In genomic region chr6:15331143-15331542, GRCh38 we compare ENCODE assay signal across 1 cellular context.
TF ChIP-seq lines count a peak whose summit lies in the region.

No MANE protein-coding gene starts in this region.

TF ChIP-seq in HepG2, 621 proteins besides CTCF, POLR2A, EP300 and RAD21 (continued from another document and continues in another):
- TF ChIP-seq REST (IDR thresholded peaks at IDR 0.05; ENCODE audit: borderline replicate concordance in 1 of 2, low read depth in 1 of 2, low read length in 2 of 2) (no peak), ZNF674 (CRISPR knock-in tag; IDR thresholded peaks at IDR 0.05; ENCODE audit: low read depth) (no peak), HHEX (CRISPR knock-in tag; IDR thresholded peaks at IDR 0.05) (no peak), SKI (IDR thresholded peaks at IDR 0.05; ENCODE audit: partially characterized antibody) (peak; percentile 31), RFX5 (IDR thresholded peaks at IDR 0.05; ENCODE audit: low read depth, low read length) (no peak), SATB2 (CRISPR knock-in tag; IDR thresholded peaks at IDR 0.05) (no peak), CREM (IDR thresholded peaks at IDR 0.05) (no peak), CREM (CRISPR knock-in tag; IDR thresholded peaks at IDR 0.05) (no peak), WIZ (CRISPR knock-in tag; IDR thresholded peaks at IDR 0.05) (no peak), ZBTB44 (CRISPR knock-in tag; IDR thresholded peaks at IDR 0.05) (no peak), FOXA3 (CRISPR knock-in tag; IDR thresholded peaks at IDR 0.05) (0 out of 2 replicates have a peak, but pooled peaks have one; percentile 13), HOXA9 (CRISPR knock-in tag; IDR thresholded peaks at IDR 0.05; ENCODE audit: borderline replicate concordance) (no peak), TOE1 (CRISPR knock-in tag; IDR thresholded peaks at IDR 0.05) (no peak), IRF2 (CRISPR knock-in tag; IDR thresholded peaks at IDR 0.05) (no peak), PATZ1 (CRISPR knock-in tag; IDR thresholded peaks at IDR 0.05) (no peak), ZNF468 (CRISPR knock-in tag; IDR thresholded peaks at IDR 0.05) (no peak), KLF12 (CRISPR knock-in tag; IDR thresholded peaks at IDR 0.05; ENCODE audit: borderline replicate concordance) (no peak), DZIP1 (CRISPR knock-in tag; IDR thresholded peaks at IDR 0.05) (no peak), TP53 (CRISPR knock-in tag; conservative IDR thresholded peaks at IDR 0.05) (no peak), XBP1 (CRISPR knock-in tag; IDR thresholded peaks at IDR 0.05) (no peak), ZNF282 (IDR thresholded peaks at IDR 0.05; ENCODE audit: partially characterized antibody) (no peak), ZKSCAN1 (IDR thresholded peaks at IDR 0.05; ENCODE audit: low read length) (no peak), ZNF556 (CRISPR knock-in tag; IDR thresholded peaks at IDR 0.05; ENCODE audit: borderline replicate concordance) (no peak), ZNF879 (CRISPR knock-in tag; IDR thresholded peaks at IDR 0.05) (no peak), ZBTB33 (CRISPR knock-in tag; IDR thresholded peaks at IDR 0.05) (no peak), AFF4 (CRISPR knock-in tag; IDR thresholded peaks at IDR 0.05) (no peak), ZNF652 (CRISPR knock-in tag; IDR thresholded peaks at IDR 0.05; ENCODE audit: borderline replicate concordance, low read depth) (no peak), ZMYM2 (CRISPR knock-in tag; IDR thresholded peaks at IDR 0.05) (no peak), ZNF33B (CRISPR knock-in tag; IDR thresholded peaks at IDR 0.05) (no peak), SMC3 (IDR thresholded peaks at IDR 0.05; ENCODE audit: low read length) (no peak), SMYD3 (CRISPR knock-in tag; IDR thresholded peaks at IDR 0.05) (no peak), ARNTL (CRISPR knock-in tag; IDR thresholded peaks at IDR 0.05) (no peak), SRSF9 (IDR thresholded peaks at IDR 0.05; ENCODE audit: borderline replicate concordance, insufficient read depth, low read depth, low read length, poor library complexity, severe bottlenecking) (no peak)
- TF ChIP-seq, protein P1, sequence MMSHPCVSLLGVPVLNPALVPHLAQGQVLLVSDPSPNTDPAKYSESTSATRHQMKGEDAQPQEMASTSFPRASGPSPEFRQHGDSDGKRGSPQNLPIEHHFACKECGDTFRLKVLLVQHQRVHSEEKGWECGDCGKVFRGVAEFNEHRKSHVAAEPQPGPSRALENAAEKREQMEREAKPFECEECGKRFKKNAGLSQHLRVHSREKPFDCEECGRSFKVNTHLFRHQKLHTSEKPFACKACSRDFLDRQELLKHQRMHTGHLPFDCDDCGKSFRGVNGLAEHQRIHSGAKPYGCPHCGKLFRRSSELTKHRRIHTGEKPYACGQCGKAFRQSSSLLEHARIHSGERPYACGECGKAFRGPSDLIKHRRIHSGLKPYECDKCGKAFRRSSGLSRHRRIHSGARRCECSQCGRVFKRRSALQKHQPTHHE (CRISPR knock-in tag; IDR thresholded peaks at IDR 0.05; ENCODE audit: borderline replicate concordance), result no peak
- TF ChIP-seq, protein P2, sequence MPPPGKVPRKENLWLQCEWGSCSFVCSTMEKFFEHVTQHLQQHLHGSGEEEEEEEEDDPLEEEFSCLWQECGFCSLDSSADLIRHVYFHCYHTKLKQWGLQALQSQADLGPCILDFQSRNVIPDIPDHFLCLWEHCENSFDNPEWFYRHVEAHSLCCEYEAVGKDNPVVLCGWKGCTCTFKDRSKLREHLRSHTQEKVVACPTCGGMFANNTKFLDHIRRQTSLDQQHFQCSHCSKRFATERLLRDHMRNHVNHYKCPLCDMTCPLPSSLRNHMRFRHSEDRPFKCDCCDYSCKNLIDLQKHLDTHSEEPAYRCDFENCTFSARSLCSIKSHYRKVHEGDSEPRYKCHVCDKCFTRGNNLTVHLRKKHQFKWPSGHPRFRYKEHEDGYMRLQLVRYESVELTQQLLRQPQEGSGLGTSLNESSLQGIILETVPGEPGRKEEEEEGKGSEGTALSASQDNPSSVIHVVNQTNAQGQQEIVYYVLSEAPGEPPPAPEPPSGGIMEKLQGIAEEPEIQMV (CRISPR knock-in tag; IDR thresholded peaks at IDR 0.05; ENCODE audit: low read depth), result no peak
- TF ChIP-seq, protein P3, sequence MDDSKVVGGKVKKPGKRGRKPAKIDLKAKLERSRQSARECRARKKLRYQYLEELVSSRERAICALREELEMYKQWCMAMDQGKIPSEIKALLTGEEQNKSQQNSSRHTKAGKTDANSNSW (CRISPR knock-in tag; IDR thresholded peaks at IDR 0.05; ENCODE audit: borderline replicate concordance), result no peak
- TF ChIP-seq, protein P4, sequence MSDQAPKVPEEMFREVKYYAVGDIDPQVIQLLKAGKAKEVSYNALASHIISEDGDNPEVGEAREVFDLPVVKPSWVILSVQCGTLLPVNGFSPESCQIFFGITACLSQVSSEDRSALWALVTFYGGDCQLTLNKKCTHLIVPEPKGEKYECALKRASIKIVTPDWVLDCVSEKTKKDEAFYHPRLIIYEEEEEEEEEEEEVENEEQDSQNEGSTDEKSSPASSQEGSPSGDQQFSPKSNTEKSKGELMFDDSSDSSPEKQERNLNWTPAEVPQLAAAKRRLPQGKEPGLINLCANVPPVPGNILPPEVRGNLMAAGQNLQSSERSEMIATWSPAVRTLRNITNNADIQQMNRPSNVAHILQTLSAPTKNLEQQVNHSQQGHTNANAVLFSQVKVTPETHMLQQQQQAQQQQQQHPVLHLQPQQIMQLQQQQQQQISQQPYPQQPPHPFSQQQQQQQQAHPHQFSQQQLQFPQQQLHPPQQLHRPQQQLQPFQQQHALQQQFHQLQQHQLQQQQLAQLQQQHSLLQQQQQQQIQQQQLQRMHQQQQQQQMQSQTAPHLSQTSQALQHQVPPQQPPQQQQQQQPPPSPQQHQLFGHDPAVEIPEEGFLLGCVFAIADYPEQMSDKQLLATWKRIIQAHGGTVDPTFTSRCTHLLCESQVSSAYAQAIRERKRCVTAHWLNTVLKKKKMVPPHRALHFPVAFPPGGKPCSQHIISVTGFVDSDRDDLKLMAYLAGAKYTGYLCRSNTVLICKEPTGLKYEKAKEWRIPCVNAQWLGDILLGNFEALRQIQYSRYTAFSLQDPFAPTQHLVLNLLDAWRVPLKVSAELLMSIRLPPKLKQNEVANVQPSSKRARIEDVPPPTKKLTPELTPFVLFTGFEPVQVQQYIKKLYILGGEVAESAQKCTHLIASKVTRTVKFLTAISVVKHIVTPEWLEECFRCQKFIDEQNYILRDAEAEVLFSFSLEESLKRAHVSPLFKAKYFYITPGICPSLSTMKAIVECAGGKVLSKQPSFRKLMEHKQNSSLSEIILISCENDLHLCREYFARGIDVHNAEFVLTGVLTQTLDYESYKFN (CRISPR knock-in tag; conservative IDR thresholded peaks at IDR 0.05), result peak; percentile 31; the same call in 1 of the 2 replicates
